27 cellular contexts compared by ENCODE assay signal in genomic region chr6:53998293-53998692, GRCh38.
DNase-seq lines count a peak whose midpoint lies in the region; ATAC-seq, FAIRE-seq and TF ChIP-seq lines count a peak whose summit lies in the region.
"Had no signal": no experiment of that assay in that cellular context is flagged by ENCODE, and none has a peak within 500 bp of the region (broad histone marks: within the 10 kb centered on the region; RNA-seq: fewer than 3 reads in every experiment).

No MANE protein-coding gene starts in this region.

- no peaks in the 10 kb centered on the region for H3F3A ChIP-seq in PC-9 (ENCODE audit: insufficient read depth, low read depth)

- no peak for DNase-seq in activated CD8-positive, alpha-beta memory T cell treated with anti-CD3 and anti-CD28 coated beads, Interleukin-2, amount 10 ng/mL, durations not matched to agents 7 days and 5 days
- DNase-seq in activated CD8-positive, alpha-beta memory T cell treated with anti-CD3 and anti-CD28 coated beads for 24 hours, result no peak
- DNase-seq in PC-9, result no peak
- peak; percentile 15 for DNase-seq in endothelial cell of umbilical vein (ENCODE audit: low read depth, low spot score)
- peak in 1 of 3 donors; percentile 45 for DNase-seq in right lobe of liver
- DNase-seq in NCI-H524 (lab: John Stamatoyannopoulos, UW), result no peak
- DNase-seq: activated B cell treated with CpG ODN at 0.5 μM for 24 hours; activated naive CD4-positive, alpha-beta T cell treated with anti-CD3 and anti-CD28 coated beads for 36 hours; adrenal gland; endodermal cell; mesenchymal stem cell; NCI-H1417; NCI-H2081; NCI-H526; NK-92 treated with Interleukin-12 subunit alpha and Interleukin-12 subunit beta, amount 100 ng/mL, for 24 hours; ovary; retina; SIG-M5; thyroid gland had no signal

- peak overlapping the region; percentile 3 for H3K4me3 Mint-ChIP-seq in activated CD8-positive, alpha-beta memory T cell treated with anti-CD3 and anti-CD28 coated beads, Interleukin-2, amount 10 ng/mL, durations not matched to agents 7 days and 5 days
- H3K4me3 Mint-ChIP-seq: activated B cell treated with CpG ODN at 0.5 μM for 24 hours; activated naive CD4-positive, alpha-beta T cell treated with anti-CD3 and anti-CD28 coated beads for 36 hours; activated T-helper 1 cell treated with anti-CD3 and anti-CD28 coated beads, Interleukin-12 subunit alpha, Interleukin-12 subunit beta, Interleukin-2, Interleukin-4 antibody, amounts not matched to agents 30 ng/mL and 10 ng/mL and 1 ng/mL, durations not matched to agents 14 hours and 24 hours and 36 hours; central memory CD8-positive, alpha-beta T cell; endodermal cell had no signal

- TF ChIP-seq CTCF in PC-9 (conservative IDR thresholded peaks at IDR 0.05), result no peak
- no peak for TF ChIP-seq CTCF in endothelial cell of umbilical vein (IDR thresholded peaks at IDR 0.05; ENCODE audit: extremely low read depth in 1 of 2, insufficient read depth in 1 of 2, low read depth in 1 of 2, low read length in 2 of 2)
- no peak for TF ChIP-seq CTCF in right lobe of liver (IDR thresholded peaks at IDR 0.05)

- H3K27ac ChIP-seq in PC-9, result no peak overlapping the region
- H3K27ac ChIP-seq in endothelial cell of umbilical vein (ENCODE audit: insufficient read depth, low read depth, low read length), result no peak overlapping the region
- H3K27ac ChIP-seq in right lobe of liver, result peak overlapping the region in 2 of 3 donors; percentile 46 to 75
- H3K27ac ChIP-seq: adrenal gland, gastroesophageal sphincter, KMS-11, ovary, thyroid gland, vagina had no signal

- no peaks in the 10 kb centered on the region for H3K27me3 ChIP-seq in PC-9 (ENCODE audit: insufficient read depth, low read depth)
- no peaks in the 10 kb centered on the region for H3K27me3 ChIP-seq in endothelial cell of umbilical vein (ENCODE audit: control insufficient read depth in 2 of 2, insufficient read depth in 2 of 2, low read length in 2 of 2)
- no peaks in the 10 kb centered on the region for H3K27me3 ChIP-seq in right lobe of liver
- H3K27me3 ChIP-seq: adrenal gland, gastroesophageal sphincter, ovary, thyroid gland, vagina had no signal

- peaks cover 4% of the 10 kb centered on the region; the same call in 1 of the 2 replicates for H3K9me2 ChIP-seq in PC-9 (ENCODE audit: insufficient read depth)

- no peak for ATAC-seq in activated CD8-positive, alpha-beta memory T cell treated with anti-CD3 and anti-CD28 coated beads, Interleukin-2, amount 10 ng/mL, durations not matched to agents 7 days and 5 days
- ATAC-seq in right lobe of liver (peak; percentile 44 to 59 (median 50)), GM21786 (IDR thresholded peaks at IDR 0.05; ENCODE audit: unreplicated experiment) (no peak), HG03039 (IDR thresholded peaks at IDR 0.05; ENCODE audit: unreplicated experiment) (no peak)
- ATAC-seq: gastroesophageal sphincter had no signal

- BruUV-seq in PC-9 (replicated peaks; lab: Mats Ljungman, UMichigan) (no TSS peak), endothelial cell of umbilical vein (replicated peaks; lab: Mats Ljungman, UMichigan) (no TSS peak)

- POLR2A ChIA-PET in PC-9 (lab: Charles Lee; ENCODE audit: unreplicated experiment) (interaction anchor here (0.5 kb wide), 1 partner anchor 239 kb away, joined by 8 read pairs; no protein-coding TSS in a partner anchor), endothelial cell of umbilical vein (lab: Charles Lee) (no interaction called here)

- 48% methylated on average over 2 of the region's 2 CpGs for WGBS in right lobe of liver (ENCODE audit: insufficient coverage, low coverage, low lambda C conversion rate, missing lambda C conversion rate)

- H3K36me3 ChIP-seq in PC-9 (ENCODE audit: low read depth), result no peaks in the 10 kb centered on the region
- no peaks in the 10 kb centered on the region for H3K36me3 ChIP-seq in endothelial cell of umbilical vein (ENCODE audit: control insufficient read depth in 2 of 2, extremely low read depth in 1 of 2, insufficient read depth in 2 of 2, low read length in 2 of 2)
- H3K36me3 ChIP-seq in right lobe of liver, result no peaks in the 10 kb centered on the region
- H3K36me3 ChIP-seq: adrenal gland, gastroesophageal sphincter, ovary, thyroid gland, vagina had no signal

- intact Hi-C loops in PC-9 (cut with micrococcal nuclease; ENCODE audit: unreplicated experiment), result no loop called here
- intact Hi-C loops in endothelial cell of umbilical vein (cut with micrococcal nuclease), result no loop called here
- intact Hi-C loops in right lobe of liver (cut with DNase I), result no loop called here

- FAIRE-seq in endothelial cell of umbilical vein (lab: Jason Lieb, UNC), result no peak
- FAIRE-seq: H1 had no signal

- H3K36me3 Mint-ChIP-seq in activated CD8-positive, alpha-beta memory T cell treated with anti-CD3 and anti-CD28 coated beads, Interleukin-2, amount 10 ng/mL, durations not matched to agents 7 days and 5 days, result no peaks in the 10 kb centered on the region

- H3K4me3 ChIP-seq in PC-9 (no peak overlapping the region), endothelial cell of umbilical vein (replicated peaks in 1 of 3; ENCODE audit: insufficient read depth in 1 of 3, low read depth in 1 of 3, low read length in 3 of 3) (no peak overlapping the region), right lobe of liver (peak overlapping the region in 1 of 3 donors; percentile 22)
- H3K4me3 ChIP-seq: adrenal gland, gastroesophageal sphincter, ovary, thyroid gland, vagina had no signal

- CTCF ChIA-PET in activated CD8-positive, alpha-beta memory T cell treated with anti-CD3 and anti-CD28 coated beads, Interleukin-2, amount 10 ng/mL, durations not matched to agents 7 days and 5 days (lab: Charles Lee), result interaction anchor here (0.5 kb wide), 1 partner anchor 825 kb away, joined by 4 read pairs; no protein-coding TSS in a partner anchor
- CTCF ChIA-PET in PC-9 (lab: Charles Lee) (no interaction called here), endothelial cell of umbilical vein (lab: Charles Lee) (interaction anchor here (1.1 to 3.7 kb wide), 2 partner anchors 12 to 246 kb away, joined by 3 to 17 read pairs; no protein-coding TSS in a partner anchor)

- H3K9me3 ChIP-seq in PC-9 (ENCODE audit: insufficient read depth, low read depth) (no peaks in the 10 kb centered on the region), endothelial cell of umbilical vein (replicated peaks; ENCODE audit: control insufficient read depth, insufficient read depth, low read length) (no peaks in the 10 kb centered on the region), right lobe of liver (no peaks in the 10 kb centered on the region)
- H3K9me3 ChIP-seq: adrenal gland, gastroesophageal sphincter, ovary, thyroid gland, vagina had no signal

- H4K20me1 ChIP-seq in PC-9 (ENCODE audit: insufficient read depth) (no peaks in the 10 kb centered on the region), endothelial cell of umbilical vein (replicated peaks; ENCODE audit: control insufficient read depth, extremely low read depth, insufficient read depth, low read length) (no peaks in the 10 kb centered on the region)

- H3K4me2 ChIP-seq in PC-9 (0 out of 2 replicates have a peak overlapping the region, but pooled peaks have one; percentile 15), endothelial cell of umbilical vein (ENCODE audit: insufficient read depth, low read length) (no peak overlapping the region)
- H3K4me2 ChIP-seq: KMS-11 had no signal

- H3K27me3 Mint-ChIP-seq in activated CD8-positive, alpha-beta memory T cell treated with anti-CD3 and anti-CD28 coated beads, Interleukin-2, amount 10 ng/mL, durations not matched to agents 7 days and 5 days, result no peaks in the 10 kb centered on the region
- H3K27me3 Mint-ChIP-seq: activated B cell treated with CpG ODN at 0.5 μM for 24 hours had no signal

- peaks cover 3% of the 10 kb centered on the region for H3K4me1 Mint-ChIP-seq in activated CD8-positive, alpha-beta memory T cell treated with anti-CD3 and anti-CD28 coated beads, Interleukin-2, amount 10 ng/mL, durations not matched to agents 7 days and 5 days
- H3K4me1 Mint-ChIP-seq: activated B cell treated with CpG ODN at 0.5 μM for 24 hours; central memory CD8-positive, alpha-beta T cell had no signal

- H2AFZ ChIP-seq in PC-9 (no peak overlapping the region), endothelial cell of umbilical vein (ENCODE audit: low read depth, low read length) (peak overlapping the region; percentile 2)

- TF ChIP-seq POLR2A in endothelial cell of umbilical vein (IDR thresholded peaks at IDR 0.05; ENCODE audit: low read depth, low read length), result no peak
- TF ChIP-seq POLR2A in right lobe of liver (IDR thresholded peaks at IDR 0.05), result no peak

- H3K4me1 ChIP-seq in PC-9 (replicated peaks; ENCODE audit: insufficient read depth), result no peaks in the 10 kb centered on the region
- H3K4me1 ChIP-seq in endothelial cell of umbilical vein (ENCODE audit: control insufficient read depth, extremely low read depth, insufficient read depth, low read length), result peaks cover 8% of the 10 kb centered on the region
- peaks cover 0 to 16% (median 5%) of the 10 kb centered on the region in 4 donors for H3K4me1 ChIP-seq in right lobe of liver
- H3K4me1 ChIP-seq: adrenal gland, gastroesophageal sphincter, thyroid gland, vagina had no signal

- no peaks in the 10 kb centered on the region for H3K79me2 ChIP-seq in PC-9 (ENCODE audit: low read depth)
- no peaks in the 10 kb centered on the region for H3K79me2 ChIP-seq in endothelial cell of umbilical vein (ENCODE audit: control insufficient read depth, insufficient read depth, low read length)

- dilution Hi-C loops in endothelial cell of umbilical vein (cut with MboI; ENCODE audit: extremely low pct_ligation_motif_present, low sequenced_read_pairs), result no loop called here

- H3K9me3 Mint-ChIP-seq in activated CD8-positive, alpha-beta memory T cell treated with anti-CD3 and anti-CD28 coated beads, Interleukin-2, amount 10 ng/mL, durations not matched to agents 7 days and 5 days (ENCODE audit: low read depth), result no peaks in the 10 kb centered on the region
- H3K9me3 Mint-ChIP-seq: activated B cell treated with CpG ODN at 0.5 μM for 24 hours; activated naive CD4-positive, alpha-beta T cell treated with anti-CD3 and anti-CD28 coated beads for 36 hours; activated T-helper 1 cell treated with anti-CD3 and anti-CD28 coated beads, Interleukin-12 subunit alpha, Interleukin-12 subunit beta, Interleukin-2, Interleukin-4 antibody, amounts not matched to agents 30 ng/mL and 10 ng/mL and 1 ng/mL, durations not matched to agents 14 hours and 24 hours and 36 hours; central memory CD8-positive, alpha-beta T cell; endodermal cell had no signal

- H3K9me1 ChIP-seq in endothelial cell of umbilical vein (replicated peaks; ENCODE audit: control insufficient read depth, extremely low read depth, insufficient read depth, low read length), result no peaks in the 10 kb centered on the region

- no peak overlapping the region for H3K27ac Mint-ChIP-seq in activated CD8-positive, alpha-beta memory T cell treated with anti-CD3 and anti-CD28 coated beads, Interleukin-2, amount 10 ng/mL, durations not matched to agents 7 days and 5 days
- H3K27ac Mint-ChIP-seq: activated B cell treated with CpG ODN at 0.5 μM for 24 hours; activated naive CD4-positive, alpha-beta T cell treated with anti-CD3 and anti-CD28 coated beads for 36 hours; activated T-helper 1 cell treated with anti-CD3 and anti-CD28 coated beads, Interleukin-12 subunit alpha, Interleukin-12 subunit beta, Interleukin-2, Interleukin-4 antibody, amounts not matched to agents 30 ng/mL and 10 ng/mL and 1 ng/mL, durations not matched to agents 14 hours and 24 hours and 36 hours; endodermal cell had no signal

- H3K9ac ChIP-seq in endothelial cell of umbilical vein (replicated peaks; ENCODE audit: extremely low read depth, insufficient read depth, low read length), result no peak overlapping the region
- H3K9ac ChIP-seq: KMS-11 had no signal

Comparison
In these comparisons a context has a peak if more than half of its experiments do, and no peak if none do; other contexts are left out.
1. ATAC-seq: peak in right lobe of liver (4 of 4); none in activated CD8-positive, alpha-beta memory T cell treated with anti-CD3 and anti-CD28 coated beads, Interleukin-2, amount 10 ng/mL, durations not matched to agents 7 days and 5 days (single experiment), GM21786 (single experiment) and HG03039 (single experiment).
2. H3K27ac ChIP-seq: peak in right lobe of liver (2 of 3); none in PC-9 (single experiment) and endothelial cell of umbilical vein (single experiment).